ENCODE assay signal across 11 cellular contexts in genomic region chr12:108312885-108313203, GRCh38. TPM values are rescaled to one million over a fixed set of nuclear protein-coding genes. Genes with fewer than 3 reads are reported as not detected.
DNase-seq lines count a peak whose midpoint lies in the region; TF ChIP-seq lines count a peak whose summit lies in the region.
"Had no signal": no experiment of that assay in that cellular context is flagged by ENCODE, and none has a peak within 500 bp of the region (broad histone marks: within the 10 kb centered on the region; RNA-seq: fewer than 3 reads in every experiment).

No MANE protein-coding gene starts in this region.

- WGBS in mammary epithelial cell (ENCODE audit: low coverage, missing lambda C conversion rate) = 23% methylated on average over 2 of the region's 2 CpGs
- whole genome bisulfite sequencing in esophagus squamous epithelium, 2 donors = no CpG with 5 or more reads among the region's 2 CpGs

- TF ChIP-seq CTCF in MCF 10A (IDR thresholded peaks at IDR 0.05; ENCODE audit: unreplicated experiment) (no peak), mammary epithelial cell (conservative IDR thresholded peaks at IDR 0.05 in 1 of 2, IDR thresholded peaks at IDR 0.05 in 1 of 2; ENCODE audit: extremely low read depth in 1 of 2, insufficient read depth in 1 of 2, low read depth in 1 of 2, low read length in 2 of 2) (no peak), esophagus squamous epithelium (IDR thresholded peaks at IDR 0.05) (no peak), vagina (IDR thresholded peaks at IDR 0.05) (no peak), A673 (conservative IDR thresholded peaks at IDR 0.05; ENCODE audit: low read depth, low read length) (no peak)

- H2AFZ ChIP-seq in mammary epithelial cell (ENCODE audit: low read depth, low read length) = no peak overlapping the region

- no peak overlapping the region for H3K4me3 ChIP-seq in mammary epithelial cell (replicated peaks in 1 of 3; ENCODE audit: insufficient read depth in 1 of 3, low read depth in 2 of 3, low read length in 3 of 3)
- no peak overlapping the region for H3K4me3 ChIP-seq in esophagus squamous epithelium
- H3K4me3 ChIP-seq in vagina = no peak overlapping the region
- no peak overlapping the region for H3K4me3 ChIP-seq in A673 (ENCODE audit: low read depth, low read length, poor library complexity, severe bottlenecking)

- dilution Hi-C loops in mammary epithelial cell (cut with HindIII; ENCODE audit: low sequenced_read_pairs) = no loop called here

- no TSS peak for BruUV-seq in MCF 10A (replicated peaks; lab: Mats Ljungman, UMichigan)
- BruUV-seq in mammary epithelial cell (replicated peaks; lab: Mats Ljungman, UMichigan) = no TSS peak
- no TSS peak for BruUV-seq in A673 (replicated peaks; lab: Mats Ljungman, UMichigan)

- H3K79me2 ChIP-seq in mammary epithelial cell (ENCODE audit: insufficient read depth, low read length) = no peaks in the 10 kb centered on the region

- no peak overlapping the region for H3K27ac Mint-ChIP-seq in MCF 10A (ENCODE audit: low read depth, unreplicated experiment)

- CTCF ChIA-PET in MCF 10A (lab: Yijun Ruan, JAX) = no interaction called here
- CTCF ChIA-PET in mammary epithelial cell (lab: Charles Lee; ENCODE audit: low non-redundant PET) = no interaction called here
- CTCF ChIA-PET in A673 (lab: Charles Lee) = no interaction called here

- no peak overlapping the region for H3K4me2 ChIP-seq in mammary epithelial cell (ENCODE audit: insufficient read depth, low read depth, low read length)

- H3K4me3 Mint-ChIP-seq in MCF 10A (ENCODE audit: unreplicated experiment) = no peak overlapping the region

- TF ChIP-seq POLR2A in esophagus squamous epithelium (IDR thresholded peaks at IDR 0.05) (no peak), vagina (IDR thresholded peaks at IDR 0.05) (no peak)

- in situ Hi-C loops in mammary epithelial cell (cut with MboI; ENCODE audit: low sequenced_read_pairs in 2 of 2) = no loop called here

- H3K4me1 ChIP-seq in mammary epithelial cell (ENCODE audit: insufficient read depth, low read length) = no peaks in the 10 kb centered on the region
- H3K4me1 ChIP-seq in esophagus squamous epithelium = peaks cover 9 to 58% (median 11%) of the 10 kb centered on the region in 3 donors
- peaks cover 20% of the 10 kb centered on the region for H3K4me1 ChIP-seq in vagina
- no peaks in the 10 kb centered on the region for H3K4me1 ChIP-seq in A673 (ENCODE audit: insufficient read depth, low read length, poor library complexity, severe bottlenecking)

- no peak overlapping the region for H3K9ac ChIP-seq in mammary epithelial cell (ENCODE audit: insufficient read depth, low read length)

- H3K4me1 Mint-ChIP-seq in MCF 10A (ENCODE audit: insufficient read depth, unreplicated experiment) = peaks cover 11% of the 10 kb centered on the region

- no peaks in the 10 kb centered on the region for H3K9me3 Mint-ChIP-seq in MCF 10A (ENCODE audit: unreplicated experiment)

- POLR2A ChIA-PET in MCF 10A (lab: Yijun Ruan, JAX) = no interaction called here
- POLR2A ChIA-PET in A673 (lab: Charles Lee; ENCODE audit: low non-redundant PET) = no interaction called here

- DNase-seq in MCF 10A (ENCODE audit: unreplicated experiment) (peak; percentile 65), mammary epithelial cell (no peak), esophagus squamous epithelium (lab: John Stamatoyannopoulos, UW) (no peak), mucosa of gallbladder (ENCODE audit: low spot score) (peak; percentile 72), vagina (ENCODE audit: extremely low spot score in 2 of 2) (no peak), hippocampal formation (lab: John Stamatoyannopoulos, UW) (no peak), A673 (ENCODE audit: low spot score) (no peak)
- DNase-seq in activated CD4-positive, alpha-beta T cell treated with anti-CD3 and anti-CD28 coated beads, Interleukin-2, amount 50 U/mL, for 1 hour = no peak
- DNase-seq: activated CD8-positive, alpha-beta memory T cell treated with anti-CD3 and anti-CD28 coated beads, Interleukin-2, amount 50 U/mL, for 4 hours; NCI-H1436; stimulated activated CD4-positive, alpha-beta T cell treated with anti-CD3 and anti-CD28 coated beads, Interleukin-15, amount 100 ng/mL, for 24 hours had no signal

- H3K36me3 Mint-ChIP-seq in MCF 10A (ENCODE audit: insufficient read depth, unreplicated experiment) = peaks cover 5% of the 10 kb centered on the region

- intact Hi-C loops in MCF 10A (cut with micrococcal nuclease) = loop anchor here (2.0 kb wide), 1 partner anchor 22 kb away; no protein-coding TSS in a partner anchor
- intact Hi-C loops in mammary epithelial cell (cut with micrococcal nuclease) = no loop called here
- intact Hi-C loops in esophagus squamous epithelium (cut with DNase I) = no loop called here
- intact Hi-C loops in vagina (cut with DNase I) = no loop called here
- intact Hi-C loops in A673 (cut with micrococcal nuclease; ENCODE audit: unreplicated experiment) = no loop called here

- H3K27me3 Mint-ChIP-seq in MCF 10A (ENCODE audit: insufficient read depth, unreplicated experiment) = no peaks in the 10 kb centered on the region

- H3K27ac ChIP-seq in mammary epithelial cell (ENCODE audit: insufficient read depth, low read depth, low read length) = no peak overlapping the region
- peak overlapping the region; percentile 2 to 82 (median 64) for H3K27ac ChIP-seq in esophagus squamous epithelium
- H3K27ac ChIP-seq in vagina = peak overlapping the region; percentile 26
- no peak overlapping the region for H3K27ac ChIP-seq in A673 (ENCODE audit: low read depth, low read length, poor library complexity, severe bottlenecking)

- no peaks in the 10 kb centered on the region for H4K20me1 ChIP-seq in mammary epithelial cell (ENCODE audit: insufficient read depth, low read length)

- H3K9me3 ChIP-seq in mammary epithelial cell (replicated peaks; ENCODE audit: insufficient read depth, low read length) (no peaks in the 10 kb centered on the region), esophagus squamous epithelium (no peaks in the 10 kb centered on the region), vagina (no peaks in the 10 kb centered on the region), A673 (ENCODE audit: low read depth, low read length, poor library complexity, severe bottlenecking) (no peaks in the 10 kb centered on the region)

- no peaks in the 10 kb centered on the region for H3K27me3 ChIP-seq in mammary epithelial cell (ENCODE audit: insufficient read depth, low read length)
- peaks cover 0 to 2% (median 0%) of the 10 kb centered on the region in 4 donors for H3K27me3 ChIP-seq in esophagus squamous epithelium
- H3K27me3 ChIP-seq in vagina = no peaks in the 10 kb centered on the region
- no peaks in the 10 kb centered on the region for H3K27me3 ChIP-seq in A673 (replicated peaks; ENCODE audit: insufficient read depth, low read depth, low read length, poor library complexity)

- H3K36me3 ChIP-seq in mammary epithelial cell (ENCODE audit: insufficient read depth, low read length) (no peaks in the 10 kb centered on the region), esophagus squamous epithelium (no peaks in the 10 kb centered on the region), vagina (no peaks in the 10 kb centered on the region), A673 (ENCODE audit: insufficient read depth, low read length, poor library complexity, severe bottlenecking) (no peaks in the 10 kb centered on the region)

RNA-seq across cellular contexts. Expression of gene CMKLR1, which starts 26.3 kb away (rescaled TPM):
- total RNA-seq in MCF 10A (2022) (0.12 and 0.25 TPM in 2 replicates), mammary epithelial cell (under 1 TPM in 1 of 2 donors, not detected in 1; 0.33 TPM), esophagus squamous epithelium (1 to 10 TPM in 2 of 4 donors, under 1 TPM in 2; 0.19 to 5.7 (median 2.5) TPM), mucosa of gallbladder (8.4 TPM), vagina (10.1 TPM), A673 (2021) (0.24 and 0.57 TPM in 2 replicates)
- not detected for polyA plus RNA-seq in mammary epithelial cell
- not detected for polyA minus RNA-seq in mammary epithelial cell

Comparison
In these comparisons a context has a peak if more than half of its experiments do, and no peak if none do; other contexts are left out.
1. DNase-seq: peak in MCF 10A (single experiment) and mucosa of gallbladder (single experiment); none in mammary epithelial cell (single experiment), esophagus squamous epithelium (single experiment), vagina (0 of 2), hippocampal formation (0 of 2), activated CD4-positive, alpha-beta T cell treated with anti-CD3 and anti-CD28 coated beads, Interleukin-2, amount 50 U/mL, for 1 hour (single experiment) and A673 (single experiment).
2. H3K27ac ChIP-seq: peak in esophagus squamous epithelium (4 of 4) and vagina (single experiment); none in mammary epithelial cell (single experiment) and A673 (single experiment).